8 cellular contexts compared by ENCODE assay signal in the genomic region with DNA sequence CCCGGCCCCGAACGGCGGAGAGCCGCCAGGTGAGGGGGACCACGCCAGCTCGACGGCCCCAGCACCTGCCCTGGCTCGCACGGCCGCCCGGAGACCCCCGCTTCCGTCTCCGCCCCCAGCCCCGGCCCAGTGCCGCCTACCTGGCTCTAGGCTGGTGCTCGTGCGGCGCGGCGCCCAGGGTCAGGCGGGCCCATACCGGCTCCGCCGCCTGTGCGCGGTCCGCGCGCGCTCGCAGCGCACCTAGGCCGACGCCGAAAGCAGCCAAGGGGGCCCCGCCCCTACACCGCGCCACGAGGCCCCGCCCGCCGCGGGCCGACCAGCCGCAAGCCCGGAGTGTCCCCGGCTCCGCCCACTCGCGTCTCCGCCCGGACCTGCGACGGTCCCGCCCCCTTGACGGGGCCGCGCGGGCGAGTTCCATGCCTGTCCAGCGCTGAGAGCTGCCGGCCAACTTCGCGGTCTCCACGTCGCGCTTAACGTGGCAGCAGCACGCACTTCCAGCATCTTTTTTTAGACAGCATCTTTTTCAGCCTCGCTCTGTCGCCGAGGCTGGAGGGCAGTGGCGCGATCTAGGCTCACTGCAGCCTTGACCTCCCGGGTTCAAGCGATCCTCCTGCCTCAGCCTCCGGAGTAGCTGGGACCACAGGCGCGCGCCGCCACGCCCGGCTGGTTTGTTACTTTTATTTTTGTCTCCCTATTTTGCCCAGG. TPM values are rescaled to one million over a fixed set of nuclear protein-coding genes. Genes with fewer than 3 reads are reported as not detected.
DNase-seq lines count a peak whose midpoint lies in the region; ATAC-seq, FAIRE-seq and TF ChIP-seq lines count a peak whose summit lies in the region.

A gene with protein sequence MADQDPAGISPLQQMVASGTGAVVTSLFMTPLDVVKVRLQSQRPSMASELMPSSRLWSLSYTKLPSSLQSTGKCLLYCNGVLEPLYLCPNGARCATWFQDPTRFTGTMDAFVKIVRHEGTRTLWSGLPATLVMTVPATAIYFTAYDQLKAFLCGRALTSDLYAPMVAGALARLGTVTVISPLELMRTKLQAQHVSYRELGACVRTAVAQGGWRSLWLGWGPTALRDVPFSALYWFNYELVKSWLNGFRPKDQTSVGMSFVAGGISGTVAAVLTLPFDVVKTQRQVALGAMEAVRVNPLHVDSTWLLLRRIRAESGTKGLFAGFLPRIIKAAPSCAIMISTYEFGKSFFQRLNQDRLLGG (minus strand): TSS at position 253 of the 705 bp plus-strand sequence. CDS start 1,261 bp downstream, outside the sequence.

- H3K4me1 ChIP-seq in kidney (ENCODE audit: control insufficient read depth in 1 of 2, insufficient read depth in 1 of 2, low read depth in 1 of 2, low read length in 2 of 2), result peaks cover 0 to 14% of the 10 kb centered on the region in 2 donors

- H3K9ac ChIP-seq in kidney (ENCODE audit: low read length in 2 of 2), result peak within 1 kb of the TSS; percentile 78 to 88

- H3K9me3 ChIP-seq in kidney (ENCODE audit: control insufficient read depth in 1 of 2, low read length in 2 of 2), result no peaks in the 10 kb centered on the region

- TF ChIP-seq CTCF in AG10803 (conservative IDR thresholded peaks at IDR 0.05; ENCODE audit: low read length) (no peak), kidney (IDR thresholded peaks at IDR 0.05; ENCODE audit: borderline replicate concordance, extremely low read depth, insufficient read depth) (peak; percentile 10)

- intact Hi-C loops in kidney (cut with DNase I), result loop anchor here (5.0 kb wide), 1 partner anchor 112 kb away; no protein-coding TSS in a partner anchor

- H3K27ac ChIP-seq in kidney (ENCODE audit: low read depth in 2 of 2, low read length in 2 of 2), result peak within 1 kb of the TSS; percentile 94 to 97

- H3K4me3 ChIP-seq in AG10803 (ENCODE audit: low read length), result peak within 1 kb of the TSS; percentile 77
- H3K4me3 ChIP-seq in kidney (ENCODE audit: low read length in 2 of 2), result peak within 1 kb of the TSS; percentile 77 to 80

- peak; percentile 59 for ATAC-seq in GM19035 (IDR thresholded peaks at IDR 0.05; ENCODE audit: unreplicated experiment)
- peak; percentile 63 for ATAC-seq in HG03342 (IDR thresholded peaks at IDR 0.05; ENCODE audit: unreplicated experiment)

- FAIRE-seq in kidney (lab: Jason Lieb, UNC), result no peak

- DNase-seq in AG10803 (ENCODE audit: low read depth), result peak; percentile 94
- peak; percentile 60 to 96 for DNase-seq in NCI-H446 (lab: John Stamatoyannopoulos, UW)
- DNase-seq in activated CD4-positive, alpha-beta T cell treated with anti-CD3 and anti-CD28 coated beads for 1 hour, result peak; percentile 92
- DNase-seq in cerebellar nuclear complex (lab: John Stamatoyannopoulos, UW), result peak; percentile 36 to 72
- DNase-seq in kidney, result peak; percentile 98
- peak; percentile 95 for DNase-seq in stimulated activated CD4-positive, alpha-beta T cell treated with anti-CD3 and anti-CD28 coated beads, Interleukin-15, amount 100 ng/mL, for 24 hours

- peaks cover 16 to 25% of the 10 kb centered on the region in 2 donors for H3K36me3 ChIP-seq in kidney (ENCODE audit: control insufficient read depth in 1 of 2, insufficient read depth in 2 of 2, low read length in 2 of 2)

RNA-seq across cellular contexts. Expression of the gene that starts here (rescaled TPM):
- 107 TPM for total RNA-seq in kidney
- 389 TPM for polyA plus RNA-seq in kidney (ENCODE audit: insufficient read depth, low read depth, low replicate concordance)

Comparison
In these comparisons a context has a peak if more than half of its experiments do, and no peak if none do; other contexts are left out.
1. Peak in every context shown above with its lines: DNase-seq, ATAC-seq, H3K4me3 ChIP-seq and H3K27ac ChIP-seq.